In genomic region chr19:41754596-41754995, GRCh38 we compare ENCODE assay signal across 1 cellular context.
TF ChIP-seq lines count a peak whose summit lies in the region.

No MANE protein-coding gene starts in this region.

TF ChIP-seq in HepG2, 621 proteins besides CTCF, POLR2A, EP300 and RAD21:
- TF ChIP-seq ZNF629 (CRISPR knock-in tag; conservative IDR thresholded peaks at IDR 0.05) (no peak), ZSCAN21 (CRISPR knock-in tag; IDR thresholded peaks at IDR 0.05; ENCODE audit: borderline replicate concordance) (no peak), ZNF678 (CRISPR knock-in tag; IDR thresholded peaks at IDR 0.05) (no peak), PITX1 (CRISPR knock-in tag; IDR thresholded peaks at IDR 0.05) (no peak)
